In the genomic region with DNA sequence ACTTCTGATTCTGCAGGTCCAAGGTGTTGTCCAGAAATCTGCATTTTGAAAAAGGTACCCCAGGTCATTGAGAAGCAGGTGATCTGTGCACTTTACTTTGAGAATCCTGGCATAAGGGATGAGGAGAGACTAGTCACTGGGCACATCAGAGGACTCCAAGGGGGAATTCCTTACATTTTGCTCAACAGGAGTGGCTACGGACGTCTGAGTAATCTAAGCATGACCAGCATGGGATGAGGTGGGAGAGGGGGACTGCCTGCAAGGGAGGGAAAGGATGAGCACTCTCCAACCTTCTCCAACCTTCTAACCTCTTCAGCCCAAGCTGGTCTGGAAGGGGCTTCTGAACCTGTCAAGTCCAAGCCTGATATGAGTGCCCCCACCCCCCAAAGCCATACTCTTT, we compare ENCODE assay signal across 14 cellular contexts. TPM values are rescaled to one million over a fixed set of nuclear protein-coding genes. Genes with fewer than 3 reads are reported as not detected.
DNase-seq lines count a peak whose midpoint lies in the region; TF ChIP-seq lines count a peak whose summit lies in the region.
"Had no signal": no experiment of that assay in that cellular context is flagged by ENCODE, and none has a peak within 500 bp of the region (broad histone marks: within the 10 kb centered on the region; RNA-seq: fewer than 3 reads in every experiment).

No MANE protein-coding gene starts in this region.

- H3K27ac ChIP-seq in neuronal stem cell (replicated peaks; ENCODE audit: low read length): peak overlapping the region; percentile 80
- no peak overlapping the region for H3K27ac ChIP-seq in uterus
- H3K27ac ChIP-seq: skin epidermis had no signal

- H2BK5ac ChIP-seq in neuronal stem cell (ENCODE audit: low read length): no peak overlapping the region

- H2BK15ac ChIP-seq in neuronal stem cell (ENCODE audit: low read length): no peak overlapping the region

- DNase-seq in GM03348 (ENCODE audit: low spot score): peak; percentile 60
- peak; percentile 97 for DNase-seq in RKO (ENCODE audit: low spot score)
- DNase-seq in epithelial cell of proximal tubule (ENCODE audit: low read depth): peak; percentile 50
- DNase-seq in neuronal stem cell (ENCODE audit: low spot score): no peak
- DNase-seq in NCI-H1436 (lab: John Stamatoyannopoulos, UW): no peak
- DNase-seq in uterus: no peak
- DNase-seq in NCI-H1048 (lab: John Stamatoyannopoulos, UW): no peak
- DNase-seq in stimulated activated CD4-positive, alpha-beta T cell treated with anti-CD3 and anti-CD28 coated beads, Interleukin-15, amount 100 ng/mL, for 24 hours: no peak
- DNase-seq: activated naive CD4-positive, alpha-beta T cell treated with anti-CD3 and anti-CD28 coated beads, Interleukin-2, amount 10 ng/mL, durations not matched to agents 7 days and 5 days; CD4-positive, alpha-beta memory T cell; foreskin melanocyte; NCI-H510A; substantia nigra had no signal

- no peak overlapping the region for H2BK12ac ChIP-seq in neuronal stem cell (ENCODE audit: low read length)

- H3K18ac ChIP-seq in neuronal stem cell (ENCODE audit: low read length): peak overlapping the region; percentile 31

- peak overlapping the region; percentile 43 for H2AK5ac ChIP-seq in neuronal stem cell (ENCODE audit: low read depth, low read length)

- H3K23ac ChIP-seq in neuronal stem cell (ENCODE audit: low read depth, low read length, poor library complexity): no peak overlapping the region

- no peak overlapping the region for H3K4me2 ChIP-seq in neuronal stem cell (ENCODE audit: insufficient read depth, low read length, poor library complexity, severe bottlenecking)

- H3K9ac ChIP-seq in neuronal stem cell (ENCODE audit: low read depth, low read length, poor library complexity): no peak overlapping the region

- H4K8ac ChIP-seq in neuronal stem cell (ENCODE audit: low read depth, low read length): no peak overlapping the region

- H3K36me3 ChIP-seq in neuronal stem cell (replicated peaks in 1 of 2; ENCODE audit: control insufficient read depth in 2 of 2, insufficient read depth in 2 of 2, low read length in 2 of 2) (no peaks in the 10 kb centered on the region), uterus (no peaks in the 10 kb centered on the region)

- intact Hi-C loops in uterus (cut with DNase I; ENCODE audit: low total_unique reads): no loop called here

- WGBS in neuronal stem cell (ENCODE audit: extremely low coverage in 2 of 2, insufficient read length in 2 of 2, insufficient replicate concordance in 1 of 2), 2 donors: no CpG with 5 or more reads among the region's 2 CpGs

- no peak overlapping the region for H4K91ac ChIP-seq in neuronal stem cell (ENCODE audit: low read depth, low read length, poor library complexity)

- H3K27me3 ChIP-seq in neuronal stem cell (ENCODE audit: control insufficient read depth in 3 of 3, insufficient read depth in 3 of 3, low read depth in 1 of 3, low read length in 3 of 3): no peaks in the 10 kb centered on the region
- no peaks in the 10 kb centered on the region for H3K27me3 ChIP-seq in uterus

- no peak overlapping the region for H3K4me3 ChIP-seq in epithelial cell of proximal tubule (ENCODE audit: low read depth, low read length)
- no peak overlapping the region for H3K4me3 ChIP-seq in neuronal stem cell (ENCODE audit: low read length in 2 of 2)
- no peak overlapping the region for H3K4me3 ChIP-seq in uterus
- H3K4me3 ChIP-seq: skin epidermis had no signal

- H3K79me1 ChIP-seq in neuronal stem cell (ENCODE audit: low read depth, low read length): no peaks in the 10 kb centered on the region

- no peak overlapping the region for H2BK120ac ChIP-seq in neuronal stem cell (ENCODE audit: low read depth, low read length)

- peaks cover 12 to 21% of the 10 kb centered on the region in 2 donors for H3K4me1 ChIP-seq in neuronal stem cell (ENCODE audit: control insufficient read depth in 2 of 2, insufficient read depth in 1 of 2, low read depth in 1 of 2, low read length in 2 of 2)
- H3K4me1 ChIP-seq in uterus: no peaks in the 10 kb centered on the region

- no peak overlapping the region for H2AFZ ChIP-seq in neuronal stem cell (ENCODE audit: low read length)

- H3K14ac ChIP-seq in neuronal stem cell (ENCODE audit: low read length): no peak overlapping the region

- TF ChIP-seq POLR2A in uterus (IDR thresholded peaks at IDR 0.05): no peak

- TF ChIP-seq CTCF in epithelial cell of proximal tubule (conservative IDR thresholded peaks at IDR 0.05; ENCODE audit: low read depth, low read length): no peak
- TF ChIP-seq CTCF in uterus (IDR thresholded peaks at IDR 0.05): no peak

- no peak overlapping the region for H3K4ac ChIP-seq in neuronal stem cell (ENCODE audit: low read length)

- no peaks in the 10 kb centered on the region for H3K9me3 ChIP-seq in neuronal stem cell (replicated peaks in 1 of 2; ENCODE audit: control insufficient read depth in 2 of 2, insufficient read depth in 1 of 2, low read depth in 1 of 2, low read length in 2 of 2)
- no peaks in the 10 kb centered on the region for H3K9me3 ChIP-seq in uterus

RNA-seq across cellular contexts. Expression of gene MARCHF4, which starts 55.5 kb away (rescaled TPM):
- 4.2 and 6.9 TPM in 2 replicates for total RNA-seq in epithelial cell of proximal tubule
- polyA plus RNA-seq in neuronal stem cell (2013, experiment 1 of 2): 1.4 TPM
- 1.3 TPM for polyA plus RNA-seq in neuronal stem cell (2013, experiment 2 of 2)
- under 1 TPM in 1 of 4 donors, not detected in 3; 0.07 TPM for total RNA-seq in uterus
- total RNA-seq: CD4-positive, alpha-beta memory T cell had no signal
- polyA plus RNA-seq: CD4-positive, alpha-beta memory T cell had no signal

Comparison
In these comparisons a context has a peak if more than half of its experiments do, and no peak if none do; other contexts are left out.
1. DNase-seq: peak in GM03348 (single experiment), RKO (single experiment) and epithelial cell of proximal tubule (single experiment); none in neuronal stem cell (single experiment), NCI-H1436 (single experiment), uterus (0 of 2), NCI-H1048 (single experiment) and stimulated activated CD4-positive, alpha-beta T cell treated with anti-CD3 and anti-CD28 coated beads, Interleukin-15, amount 100 ng/mL, for 24 hours (single experiment).